8 cellular contexts compared by ENCODE assay signal in genomic region chr4:45350438-45350837, GRCh38.
DNase-seq lines count a peak whose midpoint lies in the region; ATAC-seq lines count a peak whose summit lies in the region.

No MANE protein-coding gene starts in this region.

- ATAC-seq in GM18502 (IDR thresholded peaks at IDR 0.05; ENCODE audit: poor library complexity, unreplicated experiment) (peak; percentile 90), HG03159 (IDR thresholded peaks at IDR 0.05; ENCODE audit: unreplicated experiment) (peak; percentile 85), GM21576 (IDR thresholded peaks at IDR 0.05; ENCODE audit: unreplicated experiment) (no peak)
- ATAC-seq in effector memory CD8-positive, alpha-beta T cell (replicated peaks), result no peak

- DNase-seq in astrocyte of the hippocampus (ENCODE audit: low read depth, low spot score) (peak; percentile 29), NCI-H526 (lab: John Stamatoyannopoulos, UW) (no peak), NCI-H82 (lab: John Stamatoyannopoulos, UW) (no peak)
- no peak for DNase-seq in effector memory CD8-positive, alpha-beta T cell

- peaks cover 2% of the 10 kb centered on the region for H3K4me1 ChIP-seq in neuron (ENCODE audit: insufficient read depth, low read length)

- H3K4me1 Mint-ChIP-seq in effector memory CD8-positive, alpha-beta T cell (ENCODE audit: low read depth in 2 of 2), result no peaks in the 10 kb centered on the region

- H3K27me3 Mint-ChIP-seq in effector memory CD8-positive, alpha-beta T cell, result no peaks in the 10 kb centered on the region

- no peaks in the 10 kb centered on the region for H3K27me3 ChIP-seq in neuron (ENCODE audit: insufficient read depth, low read length)

- no peak overlapping the region for H3K4me3 ChIP-seq in neuron (ENCODE audit: low read length)

- peak overlapping the region; percentile 80 for H2AFZ ChIP-seq in neuron (ENCODE audit: low read depth, low read length)

- H3K4me3 Mint-ChIP-seq in effector memory CD8-positive, alpha-beta T cell, result no peak overlapping the region

- no peak overlapping the region for H3K27ac Mint-ChIP-seq in effector memory CD8-positive, alpha-beta T cell

- peaks cover 2 to 10% of the 10 kb centered on the region in 2 donors for H3K9me3 Mint-ChIP-seq in effector memory CD8-positive, alpha-beta T cell

- no peaks in the 10 kb centered on the region for H3K9me3 ChIP-seq in neuron (ENCODE audit: low read length)

- H3K36me3 ChIP-seq in neuron (ENCODE audit: insufficient read depth, low read length), result no peaks in the 10 kb centered on the region

- no peaks in the 10 kb centered on the region for H3K36me3 Mint-ChIP-seq in effector memory CD8-positive, alpha-beta T cell (ENCODE audit: insufficient read depth)

Comparison
In these comparisons a context has a peak if more than half of its experiments do, and no peak if none do; other contexts are left out.
1. ATAC-seq: peak in GM18502 (single experiment) and HG03159 (single experiment); none in effector memory CD8-positive, alpha-beta T cell (single experiment) and GM21576 (single experiment).